ENCODE assay signal across 8 cellular contexts in the genomic region with DNA sequence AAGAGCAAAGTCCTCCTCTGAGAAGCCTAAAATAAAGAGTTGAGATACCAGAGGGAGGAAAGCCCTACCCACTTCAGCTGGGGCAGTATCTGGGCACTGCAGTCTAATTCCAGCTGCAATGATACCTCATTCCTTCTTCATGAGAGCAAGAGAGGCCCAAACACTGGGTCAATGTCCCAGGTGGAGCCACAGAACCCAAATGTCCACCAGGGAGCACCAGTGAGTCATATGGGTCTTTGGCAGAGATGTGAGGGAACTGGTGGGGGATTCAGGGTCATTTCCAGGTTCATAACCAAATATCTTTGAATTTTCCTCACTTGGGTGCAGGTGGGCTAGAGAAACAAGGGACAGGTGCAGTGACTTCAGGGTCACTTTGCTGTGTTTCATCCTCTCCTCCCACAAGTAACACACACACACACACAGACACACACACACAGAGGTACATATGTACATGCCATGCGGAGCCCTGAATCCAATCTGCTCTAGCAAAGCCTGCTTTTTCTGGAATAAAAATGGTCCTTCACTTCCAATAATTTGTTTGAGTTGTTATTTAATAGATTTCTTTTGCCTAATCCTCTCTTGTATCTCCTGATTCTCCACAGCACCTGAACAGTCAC.
A peak's percentile ranks its signal among the peaks of the same experiment; 100 is the strongest.
DNase-seq lines count a peak whose midpoint lies in the region; ATAC-seq and TF ChIP-seq lines count a peak whose summit lies in the region.

No MANE protein-coding gene starts in this region.

- peak; percentile 2 to 3 for DNase-seq in NOMO-1 (lab: John Stamatoyannopoulos, UW; ENCODE audit: unreplicated experiment in 2 of 2)
- no peak for DNase-seq in NOMO-1 treated with dmso at 0.1 percent for 144 hours (lab: John Stamatoyannopoulos, UW; ENCODE audit: unreplicated experiment)
- peak; percentile 54 for DNase-seq in WERI-Rb-1
- peak; percentile 27 to 72 (median 57) for DNase-seq in right cardiac atrium
- DNase-seq in stimulated activated CD4-positive, alpha-beta T cell treated with anti-CD3 and anti-CD28 coated beads, Interleukin-4, amount 100 ng/mL, for 48 hours (ENCODE audit: low read depth in 2 of 2), result peak; percentile 7
- DNase-seq in sigmoid colon, result no peak
- DNase-seq in NCI-H1048 (lab: John Stamatoyannopoulos, UW), result no peak

- H3K4me1 ChIP-seq in right cardiac atrium (ENCODE audit: control insufficient read depth, insufficient read depth, low read length), result no peaks in the 10 kb centered on the region
- peaks cover 0 to 9% (median 4%) of the 10 kb centered on the region in 4 donors for H3K4me1 ChIP-seq in sigmoid colon

- intact Hi-C loops in right cardiac atrium (cut with DNase I) (no loop called here), sigmoid colon (cut with DNase I) (no loop called here)

- ATAC-seq in HG03520 (IDR thresholded peaks at IDR 0.05; ENCODE audit: unreplicated experiment) (peak; percentile 58), right cardiac atrium (no peak)

- H3K9me3 ChIP-seq in WERI-Rb-1 (ENCODE audit: severe bottlenecking), result no peaks in the 10 kb centered on the region
- H3K9me3 ChIP-seq in right cardiac atrium (ENCODE audit: control insufficient read depth, low read length), result no peaks in the 10 kb centered on the region
- H3K9me3 ChIP-seq in sigmoid colon, result no peaks in the 10 kb centered on the region

- peak; percentile 74 for TF ChIP-seq CTCF in WERI-Rb-1 (IDR thresholded peaks at IDR 0.05; ENCODE audit: low read depth, low read length)
- TF ChIP-seq CTCF in sigmoid colon (IDR thresholded peaks at IDR 0.05), result peak in 1 of 4 experiments; percentile 21

- H3K27ac ChIP-seq in WERI-Rb-1 (no peak overlapping the region), right cardiac atrium (ENCODE audit: low read length) (no peak overlapping the region), sigmoid colon (no peak overlapping the region)

- WGBS in right cardiac atrium, result 100% methylated on average over 1 of the region's 1 CpG
- WGBS in sigmoid colon, 2 donors, result 89 to 97% methylated on average over 1 of the region's 1 CpG

- TF ChIP-seq POLR2A in sigmoid colon (IDR thresholded peaks at IDR 0.05), result no peak

- H3K36me3 ChIP-seq in WERI-Rb-1 (no peaks in the 10 kb centered on the region), sigmoid colon (no peaks in the 10 kb centered on the region)

- H3K27me3 ChIP-seq in WERI-Rb-1 (ENCODE audit: insufficient read depth, low read depth, severe bottlenecking) (peaks cover 32% of the 10 kb centered on the region), right cardiac atrium (ENCODE audit: control insufficient read depth, insufficient read depth) (no peaks in the 10 kb centered on the region), sigmoid colon (peaks cover 0 to 4% (median 0%) of the 10 kb centered on the region in 3 donors)

- H3K4me3 ChIP-seq in WERI-Rb-1 (ENCODE audit: low read depth, low read length) (no peak overlapping the region), right cardiac atrium (ENCODE audit: low read length) (no peak overlapping the region), sigmoid colon (no peak overlapping the region)

- TF ChIP-seq EP300 in sigmoid colon (IDR thresholded peaks at IDR 0.05), result no peak

Comparison
In these comparisons a context has a peak if more than half of its experiments do, and no peak if none do; other contexts are left out.
1. DNase-seq: peak in NOMO-1 (2 of 2), WERI-Rb-1 (single experiment), right cardiac atrium (3 of 3) and stimulated activated CD4-positive, alpha-beta T cell treated with anti-CD3 and anti-CD28 coated beads, Interleukin-4, amount 100 ng/mL, for 48 hours (2 of 2); none in NOMO-1 treated with dmso at 0.1 percent for 144 hours (single experiment), sigmoid colon (single experiment) and NCI-H1048 (single experiment).